Comparison of ENCODE assay signal across 8 cellular contexts in genomic region chr12:111405149-111405855, GRCh38. TPM values are rescaled to one million over a fixed set of nuclear protein-coding genes. Genes with fewer than 3 reads are reported as not detected.
DNase-seq lines count a peak whose midpoint lies in the region; ATAC-seq and TF ChIP-seq lines count a peak whose summit lies in the region.

No MANE protein-coding gene starts in this region.

- H3K9me3 ChIP-seq in mucosa of rectum (ENCODE audit: control insufficient read depth in 2 of 2, low read length in 2 of 2): no peaks in the 10 kb centered on the region

- no peaks in the 10 kb centered on the region for H3K36me3 ChIP-seq in mucosa of rectum (ENCODE audit: control insufficient read depth in 2 of 2, insufficient read depth in 2 of 2, low read length in 2 of 2)

- DNase-seq in DMS53 treated with DMSO at 0.1 percent for 48 hours (lab: John Stamatoyannopoulos, UW; ENCODE audit: unreplicated experiment) (peak; percentile 77), OCI-M1 (lab: John Stamatoyannopoulos, UW) (peak; percentile 100), activated T-cell treated with anti-CD3 and anti-CD28 coated beads for 48 hours (ENCODE audit: low read depth) (peak; percentile 100), erythroblast (lab: John Stamatoyannopoulos, UW) (peak; percentile 100)
- peak; percentile 95 for DNase-seq in Jurkat, Clone E6-1 (ENCODE audit: low read depth, low spot score)
- DNase-seq in stimulated activated CD8-positive, alpha-beta memory T cell treated with anti-CD3 and anti-CD28 coated beads, Interleukin-4, amount 100 ng/mL, for 48 hours: peak; percentile 100

- no peaks in the 10 kb centered on the region for H3K27me3 ChIP-seq in mucosa of rectum (ENCODE audit: control insufficient read depth in 2 of 2, insufficient read depth in 2 of 2, low read length in 2 of 2)

- H3K4me3 ChIP-seq in Jurkat, Clone E6-1 (ENCODE audit: low read length): peak overlapping the region; percentile 53
- H3K4me3 ChIP-seq in mucosa of rectum (ENCODE audit: low read length in 2 of 2): peak overlapping the region; percentile 71 to 74

- H3K9ac ChIP-seq in mucosa of rectum (ENCODE audit: low read depth in 1 of 2, low read length in 2 of 2): peak overlapping the region; percentile 14 to 82

- peak; percentile 63 for TF ChIP-seq POLR2A in erythroblast (IDR thresholded peaks at IDR 0.05; ENCODE audit: low read length)

- peaks cover 38 to 54% of the 10 kb centered on the region in 2 donors for H3K4me1 ChIP-seq in mucosa of rectum (ENCODE audit: control insufficient read depth in 2 of 2, insufficient read depth in 2 of 2, low read length in 2 of 2)

- peak; percentile 47 for ATAC-seq in GM21619 (IDR thresholded peaks at IDR 0.05; ENCODE audit: unreplicated experiment)

- H3K27ac ChIP-seq in mucosa of rectum (ENCODE audit: low read depth in 2 of 2, low read length in 2 of 2): peak overlapping the region; percentile 68 to 87

RNA-seq across cellular contexts. Expression of gene SH2B3, which starts 0.4 kb away (rescaled TPM):
- polyA plus RNA-seq in Jurkat, Clone E6-1 (2012; ENCODE audit: insufficient read depth, insufficient read length): 9.7 TPM

RNA-seq across cellular contexts. Expression of gene PHETA1, which starts 36.4 kb away (rescaled TPM):
- 4.4 TPM for polyA plus RNA-seq in Jurkat, Clone E6-1 (2012; ENCODE audit: insufficient read depth, insufficient read length)

Comparison
In these comparisons a context has a peak if more than half of its experiments do, and no peak if none do; other contexts are left out.
1. Peak in every context shown above with its lines: DNase-seq, ATAC-seq, H3K4me3 ChIP-seq and H3K27ac ChIP-seq.